In genomic region chr10:51137741-51138529, GRCh38 we compare ENCODE assay signal across 14 cellular contexts.
DNase-seq lines count a peak whose midpoint lies in the region; ATAC-seq and TF ChIP-seq lines count a peak whose summit lies in the region.
"Had no signal": no experiment of that assay in that cellular context is flagged by ENCODE, and none has a peak within 500 bp of the region (broad histone marks: within the 10 kb centered on the region; RNA-seq: fewer than 3 reads in every experiment).

No MANE protein-coding gene starts in this region.

- H3K27ac ChIP-seq in osteoblast (ENCODE audit: low read depth, low read length), result peak overlapping the region; percentile 3
- H3K27ac ChIP-seq: brain microvascular endothelial cell had no signal

- no peaks in the 10 kb centered on the region for H3K9me3 ChIP-seq in osteoblast (ENCODE audit: low read depth, low read length)

- H4K20me1 ChIP-seq in osteoblast (ENCODE audit: insufficient read depth, low read length), result no peaks in the 10 kb centered on the region

- H2AFZ ChIP-seq in osteoblast (ENCODE audit: low read length), result no peak overlapping the region
- H2AFZ ChIP-seq: GM23338 had no signal

- TF ChIP-seq CTCF in astrocyte of the cerebellum (IDR thresholded peaks at IDR 0.05; ENCODE audit: low read depth, low read length, missing control alignments), result no peak
- TF ChIP-seq CTCF in osteoblast (IDR thresholded peaks at IDR 0.05; ENCODE audit: extremely low read depth, low read depth, low read length), result no peak

- H3K4me3 ChIP-seq in astrocyte of the cerebellum (ENCODE audit: low read depth, low read length) (no peak overlapping the region), osteoblast (ENCODE audit: insufficient read depth, low read length) (no peak overlapping the region)
- H3K4me3 ChIP-seq: GM23338 had no signal

- H3K27me3 ChIP-seq in osteoblast (ENCODE audit: insufficient read depth, low read length), result no peaks in the 10 kb centered on the region
- H3K27me3 ChIP-seq: brain microvascular endothelial cell had no signal

- in situ Hi-C loops in astrocyte of the cerebellum (cut with HindIII; ENCODE audit: low sequenced_read_pairs), result no loop called here

- peak; percentile 9 for DNase-seq in astrocyte of the cerebellum (ENCODE audit: low read depth)
- peak; percentile 68 for DNase-seq in osteoblast (ENCODE audit: insufficient read length, low spot score, missing footprints)
- no peak for DNase-seq in left lobe of liver (ENCODE audit: low spot score)
- no peak for DNase-seq in Ammon's horn (ENCODE audit: low spot score)
- DNase-seq in GOT3 (lab: John Stamatoyannopoulos, UW), result no peak
- DNase-seq: brain microvascular endothelial cell; left colon; NCI-H510A treated with DMSO at 0.1 percent for 48 hours; stimulated activated CD4-positive, alpha-beta T cell treated with anti-CD3 and anti-CD28 coated beads, Interleukin-12 subunit alpha, Interleukin-12 subunit beta, amount 100 ng/mL, for 4 hours; stimulated activated CD8-positive, alpha-beta memory T cell treated with anti-CD3 and anti-CD28 coated beads, Interleukin-4, amount 100 ng/mL, for 48 hours had no signal

- ATAC-seq in GM18907 (IDR thresholded peaks at IDR 0.05; ENCODE audit: unreplicated experiment), result peak; percentile 90
- ATAC-seq in HG03097 (IDR thresholded peaks at IDR 0.05; ENCODE audit: low FRiP score, unreplicated experiment), result peak; percentile 63
- no peak for ATAC-seq in left lobe of liver
- ATAC-seq: GM23338, left colon, WTC11 had no signal

- no peaks in the 10 kb centered on the region for H3K36me3 ChIP-seq in osteoblast (ENCODE audit: insufficient read depth, low read length)
- H3K36me3 ChIP-seq: brain microvascular endothelial cell had no signal

- no peaks in the 10 kb centered on the region for H3K79me2 ChIP-seq in osteoblast (ENCODE audit: insufficient read depth, low read length)

- peaks cover 13% of the 10 kb centered on the region for H3K4me1 ChIP-seq in osteoblast (ENCODE audit: insufficient read depth, low read length)

- no peak overlapping the region for H3K4me2 ChIP-seq in osteoblast (ENCODE audit: insufficient read depth, low read length)
- H3K4me2 ChIP-seq: GM23338 had no signal

Comparison
In these comparisons a context has a peak if more than half of its experiments do, and no peak if none do; other contexts are left out.
1. DNase-seq: peak in astrocyte of the cerebellum (single experiment) and osteoblast (single experiment); none in left lobe of liver (single experiment), Ammon's horn (single experiment) and GOT3 (single experiment).